ENCODE assay signal across 23 cellular contexts in the genomic region with DNA sequence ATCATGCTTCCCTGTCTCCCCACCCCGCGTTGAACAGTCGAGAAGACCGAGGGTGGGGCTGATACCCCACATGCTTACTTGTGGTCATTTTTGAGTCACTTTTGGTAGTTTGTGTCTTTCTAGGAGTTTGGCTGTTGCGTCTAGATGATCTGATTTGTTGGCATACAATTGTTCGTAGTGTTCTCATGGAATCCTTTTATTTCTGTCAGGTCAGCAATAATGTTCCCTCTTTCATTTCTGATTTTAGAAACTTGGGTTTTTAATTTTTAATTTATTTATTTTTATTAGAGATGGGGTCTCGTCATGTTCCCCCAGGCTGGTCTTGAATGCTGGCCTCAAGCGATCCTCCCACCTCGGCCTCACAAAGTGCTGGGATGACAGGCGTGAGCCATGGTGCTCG. TPM values are rescaled to one million over a fixed set of nuclear protein-coding genes. Genes with fewer than 3 reads are reported as not detected.
DNase-seq lines count a peak whose midpoint lies in the region; ATAC-seq, FAIRE-seq and TF ChIP-seq lines count a peak whose summit lies in the region.
"Had no signal": no experiment of that assay in that cellular context is flagged by ENCODE, and none has a peak within 500 bp of the region (broad histone marks: within the 10 kb centered on the region; RNA-seq: fewer than 3 reads in every experiment).

No MANE protein-coding gene starts in this region.

- BruUV-seq in HepG2 (replicated peaks; lab: Mats Ljungman, UMichigan), result no TSS peak

- in situ Hi-C loops in HepG2 (cut with HindIII; ENCODE audit: extremely low pct_ligation_motif_present, low pct_unique_long_range_greater_than_20kb), result no loop called here

- no peak for TF ChIP-seq POLR2A in GM12891 (IDR thresholded peaks at IDR 0.05; ENCODE audit: low read depth, low read length)
- TF ChIP-seq POLR2A in HepG2 (IDR thresholded peaks at IDR 0.05; ENCODE audit: insufficient read depth in 1 of 2, low read depth in 2 of 2, low read length in 2 of 2), result no peak
- no peak for TF ChIP-seq POLR2A in body of pancreas (IDR thresholded peaks at IDR 0.05)

- H3K27me3 Mint-ChIP-seq in activated T-helper 17 cell treated with anti-CD3 and anti-CD28 coated beads, Interleukin-2, amount 50 U/mL, for 72 hours, result no peaks in the 10 kb centered on the region

- POLR2A ChIA-PET in HepG2 (lab: Yijun Ruan, JAX), result no interaction called here

- intact Hi-C loops in HepG2 (cut with micrococcal nuclease; ENCODE audit: unreplicated experiment), result no loop called here
- intact Hi-C loops in body of pancreas (cut with DNase I), result no loop called here

- peaks cover 12% of the 10 kb centered on the region for H3K4me1 Mint-ChIP-seq in activated T-helper 17 cell treated with anti-CD3 and anti-CD28 coated beads, Interleukin-2, amount 50 U/mL, for 72 hours

- H4K20me1 ChIP-seq in BLaER1 (peaks cover 64% of the 10 kb centered on the region), HepG2 (ENCODE audit: insufficient read depth, low read length) (no peaks in the 10 kb centered on the region)

- H3K27ac Mint-ChIP-seq in activated T-helper 17 cell treated with anti-CD3 and anti-CD28 coated beads, Interleukin-2, amount 50 U/mL, for 72 hours, result peak overlapping the region; percentile 67
- H3K27ac Mint-ChIP-seq: HFFc6 had no signal

- H3K79me2 ChIP-seq in HepG2 (ENCODE audit: insufficient read depth, low read length), result no peaks in the 10 kb centered on the region

- WGBS in HepG2 (ENCODE audit: low lambda C conversion rate), result 98% methylated on average over 11 of the region's 11 CpGs
- WGBS in body of pancreas, 2 donors, result 93 to 95% methylated on average over 11 of the region's 11 CpGs

- no peak for DNase-seq in GM12891 (ENCODE audit: insufficient read length, low spot score)
- DNase-seq in HepG2 (ENCODE audit: low spot score), result no peak
- no peak for DNase-seq in NCI-H1694 (lab: John Stamatoyannopoulos, UW)
- DNase-seq in body of pancreas, result no peak
- no peak for DNase-seq in SHP77 (lab: John Stamatoyannopoulos, UW)
- DNase-seq in substantia nigra (lab: John Stamatoyannopoulos, UW), result no peak
- DNase-seq: Caco-2, DMS153, EL, HFFc6, NCI-H1105, NCI-H1694 treated with DMSO at 0.1 percent for 48 hours, NCI-H524, NCI-H82, PC-9, SW 1271 had no signal

- peak; percentile 71 for FAIRE-seq in GM12891 (lab: Jason Lieb, UNC)
- FAIRE-seq in HepG2 (lab: Jason Lieb, UNC), result no peak
- FAIRE-seq: GM12892 had no signal

- no peak for TF ChIP-seq RAD21 in HepG2 (CRISPR knock-in tag; IDR thresholded peaks at IDR 0.05)

- peaks cover 5% of the 10 kb centered on the region for H3K36me3 Mint-ChIP-seq in activated T-helper 17 cell treated with anti-CD3 and anti-CD28 coated beads, Interleukin-2, amount 50 U/mL, for 72 hours (ENCODE audit: low read depth)

- H3K4me3 Mint-ChIP-seq in activated T-helper 17 cell treated with anti-CD3 and anti-CD28 coated beads, Interleukin-2, amount 50 U/mL, for 72 hours, result no peak overlapping the region
- H3K4me3 Mint-ChIP-seq: CD14-positive monocyte, HFFc6 had no signal

- CTCF ChIA-PET in HepG2 (lab: Yijun Ruan, JAX; ENCODE audit: low intra/inter-chr PET ratio, low total read pairs), result no interaction called here

- no peak for ATAC-seq in activated T-helper 17 cell treated with anti-CD3 and anti-CD28 coated beads, Interleukin-2, amount 50 U/mL, for 72 hours (replicated peaks)
- ATAC-seq in HepG2 (no peak), body of pancreas (no peak)

- H3K4me3 ChIP-seq in BLaER1, result no peak overlapping the region
- H3K4me3 ChIP-seq in HepG2 (replicated peaks in 1 of 3; ENCODE audit: insufficient read depth in 1 of 3, low read depth in 2 of 3, low read length in 3 of 3), result no peak overlapping the region
- H3K4me3 ChIP-seq in body of pancreas, result no peak overlapping the region
- H3K4me3 ChIP-seq: PC-9 had no signal

- no peak overlapping the region for H3K9ac ChIP-seq in BLaER1
- no peak overlapping the region for H3K9ac ChIP-seq in HepG2 (ENCODE audit: insufficient read depth, low read depth, low read length)

- H3K9me3 Mint-ChIP-seq in activated T-helper 17 cell treated with anti-CD3 and anti-CD28 coated beads, Interleukin-2, amount 50 U/mL, for 72 hours, result no peaks in the 10 kb centered on the region
- H3K9me3 Mint-ChIP-seq: HFFc6 had no signal

- TF ChIP-seq EP300 in HepG2 (IDR thresholded peaks at IDR 0.05; ENCODE audit: low read depth in 2 of 2, low read length in 2 of 2) (no peak), HepG2 (CRISPR knock-in tag; IDR thresholded peaks at IDR 0.05; ENCODE audit: borderline replicate concordance) (no peak)

- peak overlapping the region; percentile 64; the same call in 1 of the 2 replicates for H3K27ac ChIP-seq in BLaER1
- no peak overlapping the region for H3K27ac ChIP-seq in HepG2 (ENCODE audit: extremely low read length, insufficient read depth, low read length)
- no peak overlapping the region for H3K27ac ChIP-seq in body of pancreas
- no peak overlapping the region for H3K27ac ChIP-seq in substantia nigra (ENCODE audit: low read depth, low read length, poor library complexity, severe bottlenecking)
- H3K27ac ChIP-seq: HL-60, PC-9 had no signal

- H3K36me3 ChIP-seq in BLaER1 (peaks cover 62% of the 10 kb centered on the region), HepG2 (replicated peaks in 1 of 2; ENCODE audit: control insufficient read depth in 1 of 2, insufficient read depth in 2 of 2, low read length in 2 of 2) (peaks cover 13 to 33% of the 10 kb centered on the region in 2 experiments), body of pancreas (replicated peaks in 1 of 2; ENCODE audit: insufficient read depth in 1 of 2, low read depth in 2 of 2) (peaks cover 0 to 11% of the 10 kb centered on the region in 2 donors)

- H3K9me3 ChIP-seq in BLaER1 (no peaks in the 10 kb centered on the region), HepG2 (ENCODE audit: low read length) (no peaks in the 10 kb centered on the region), body of pancreas (no peaks in the 10 kb centered on the region)
- H3K9me3 ChIP-seq: Caco-2 had no signal

- H3K4me2 ChIP-seq in BLaER1 (peak overlapping the region; percentile 89), HepG2 (ENCODE audit: low read depth, low read length) (no peak overlapping the region)
- H3K4me2 ChIP-seq: PC-9 had no signal

- peaks cover 68% of the 10 kb centered on the region for H3K4me1 ChIP-seq in BLaER1
- H3K4me1 ChIP-seq in HepG2 (ENCODE audit: insufficient read depth, low read length), result peaks cover 38% of the 10 kb centered on the region
- peaks cover 26% of the 10 kb centered on the region for H3K4me1 ChIP-seq in body of pancreas

- TF ChIP-seq CTCF in HepG2 (CRISPR knock-in tag; IDR thresholded peaks at IDR 0.05) (no peak), body of pancreas (IDR thresholded peaks at IDR 0.05) (no peak)

- H2AFZ ChIP-seq in HepG2 (ENCODE audit: low read length), result no peak overlapping the region
- H2AFZ ChIP-seq: PC-9 had no signal

- H3K27me3 ChIP-seq in BLaER1, result no peaks in the 10 kb centered on the region
- no peaks in the 10 kb centered on the region for H3K27me3 ChIP-seq in HepG2 (ENCODE audit: control insufficient read depth in 1 of 2, insufficient read depth in 2 of 2, low read length in 2 of 2)
- H3K27me3 ChIP-seq in body of pancreas, result no peaks in the 10 kb centered on the region

RNA-seq across cellular contexts. Expression of a gene that starts 30.9 kb away (rescaled TPM):
- polyA plus RNA-seq in GM12891 (2012; ENCODE audit: low read depth, missing spikeins), result 18.5 TPM
- 10 to 100 TPM; 23.1 to 37.4 TPM for total RNA-seq in activated T-helper 17 cell treated with anti-CD3 and anti-CD28 coated beads, Interleukin-2, amount 50 U/mL, for 72 hours
- total RNA-seq in HepG2 (2016; rRNA removed; fragmentation: Illumina TruSeq; extraction: Trizol), result 10.1 and 14.9 TPM in 2 replicates
- total RNA-seq in HepG2 (2016; cell fraction: cytosol; rRNA removed; fragmentation: Illumina TruSeq; extraction: Trizol; ENCODE audit: low read depth), result 1.8 and 3.0 TPM in 2 replicates
- total RNA-seq in HepG2 (2016; cell fraction: insoluble cytoplasmic fraction; rRNA removed; fragmentation: Illumina TruSeq; extraction: Trizol), result 7.9 and 17.3 TPM in 2 replicates
- 5.6 and 6.2 TPM in 2 replicates for total RNA-seq in HepG2 (2016; cell fraction: membrane; rRNA removed; fragmentation: Illumina TruSeq; extraction: Trizol)
- 22.7 and 23.6 TPM in 2 replicates for total RNA-seq in HepG2 (2016; cell fraction: nucleus; rRNA removed; fragmentation: Illumina TruSeq; extraction: Trizol)
- 21.8 and 27.0 TPM in 2 replicates for polyA plus RNA-seq in HepG2 (2011; rRNA removed)
- 12.1 and 19.8 TPM in 2 replicates for polyA plus RNA-seq in HepG2 (2011; cell fraction: cytosol; rRNA removed)
- 113 and 146 TPM in 2 replicates for polyA plus RNA-seq in HepG2 (2011; cell fraction: nucleus; rRNA removed)
- 12.2 and 22.6 TPM in 2 replicates for polyA plus RNA-seq in HepG2 (2012)
- polyA plus RNA-seq in HepG2 (2016; cell fraction: cytosol; fragmentation: Illumina TruSeq; extraction: Trizol; ENCODE audit: low read depth), result 1.3 and 1.5 TPM in 2 replicates
- 6.1 and 6.6 TPM in 2 replicates for polyA plus RNA-seq in HepG2 (2016; cell fraction: insoluble cytoplasmic fraction; fragmentation: Illumina TruSeq; extraction: Trizol; ENCODE audit: low read depth)
- polyA plus RNA-seq in HepG2 (2016; cell fraction: membrane; fragmentation: Illumina TruSeq; extraction: Trizol; ENCODE audit: low read depth), result 2.1 and 2.8 TPM in 2 replicates
- 26.5 and 29.7 TPM in 2 replicates for polyA plus RNA-seq in HepG2 (2016; cell fraction: nucleus; fragmentation: Illumina TruSeq; extraction: Trizol; ENCODE audit: insufficient read depth, low read depth)
- polyA minus RNA-seq in HepG2 (2011; rRNA and poly(A)+ RNA removed; ENCODE audit: low replicate concordance), result 12.4 and 67.5 TPM in 2 replicates
- 18.2 and 19.5 TPM in 2 replicates for polyA minus RNA-seq in HepG2 (2011; cell fraction: cytosol; rRNA and poly(A)+ RNA removed)
- polyA minus RNA-seq in HepG2 (2011; cell fraction: nucleus; rRNA and poly(A)+ RNA removed), result 76.5 and 77.0 TPM in 2 replicates
- 100 to 1,000 TPM in 1 of 2 donors, 10 to 100 TPM in 1; 31.1 to 103 TPM for total RNA-seq in body of pancreas

RNA-seq across cellular contexts. Expression of a gene that starts 39.5 kb away (rescaled TPM):
- polyA plus RNA-seq in GM12891 (2012; ENCODE audit: low read depth, missing spikeins), result 0.06 TPM
- total RNA-seq in activated T-helper 17 cell treated with anti-CD3 and anti-CD28 coated beads, Interleukin-2, amount 50 U/mL, for 72 hours, result not detected
- total RNA-seq in HepG2 (2016; rRNA removed; fragmentation: Illumina TruSeq; extraction: Trizol), result not detected in 2 replicates
- total RNA-seq in HepG2 (2016; cell fraction: cytosol; rRNA removed; fragmentation: Illumina TruSeq; extraction: Trizol; ENCODE audit: low read depth), result not detected in 2 replicates
- total RNA-seq in HepG2 (2016; cell fraction: insoluble cytoplasmic fraction; rRNA removed; fragmentation: Illumina TruSeq; extraction: Trizol), result 0.04 TPM in 1 of 2 replicates, not detected in the other
- not detected in 2 replicates for total RNA-seq in HepG2 (2016; cell fraction: membrane; rRNA removed; fragmentation: Illumina TruSeq; extraction: Trizol)
- not detected in 2 replicates for total RNA-seq in HepG2 (2016; cell fraction: nucleus; rRNA removed; fragmentation: Illumina TruSeq; extraction: Trizol)
- polyA plus RNA-seq in HepG2 (2011; rRNA removed), result 0.16 and 0.17 TPM in 2 replicates
- polyA plus RNA-seq in HepG2 (2011; cell fraction: cytosol; rRNA removed), result 0.12 and 0.31 TPM in 2 replicates
- 0.12 and 0.19 TPM in 2 replicates for polyA plus RNA-seq in HepG2 (2011; cell fraction: nucleus; rRNA removed)
- polyA plus RNA-seq in HepG2 (2012), result not detected in 2 replicates
- polyA plus RNA-seq in HepG2 (2016; cell fraction: cytosol; fragmentation: Illumina TruSeq; extraction: Trizol; ENCODE audit: low read depth), result 0.07 TPM in 1 of 2 replicates, not detected in the other
- polyA plus RNA-seq in HepG2 (2016; cell fraction: insoluble cytoplasmic fraction; fragmentation: Illumina TruSeq; extraction: Trizol; ENCODE audit: low read depth), result not detected in 2 replicates
- polyA plus RNA-seq in HepG2 (2016; cell fraction: membrane; fragmentation: Illumina TruSeq; extraction: Trizol; ENCODE audit: low read depth), result not detected in 2 replicates
- not detected in 2 replicates for polyA plus RNA-seq in HepG2 (2016; cell fraction: nucleus; fragmentation: Illumina TruSeq; extraction: Trizol; ENCODE audit: insufficient read depth, low read depth)
- polyA minus RNA-seq in HepG2 (2011; rRNA and poly(A)+ RNA removed; ENCODE audit: low replicate concordance), result 0.18 and 0.47 TPM in 2 replicates
- not detected in 2 replicates for polyA minus RNA-seq in HepG2 (2011; cell fraction: cytosol; rRNA and poly(A)+ RNA removed)
- polyA minus RNA-seq in HepG2 (2011; cell fraction: nucleus; rRNA and poly(A)+ RNA removed), result not detected in 2 replicates
- 10 to 100 TPM in 1 of 2 donors, 1 to 10 TPM in 1; 4.2 to 17.5 TPM for total RNA-seq in body of pancreas
- total RNA-seq: SK-MEL-5; T-helper 2 cell treated with Interferon-gamma antibody and Interleukin-4, amounts not matched to agents 100 ng/mL and 5 ng/mL, for 36 hours had no signal
- polyA plus RNA-seq: CD14-positive monocyte had no signal

Comparison
In these comparisons a context has a peak if more than half of its experiments do, and no peak if none do; other contexts are left out.
1. RNA of a gene that starts 39.5 kb away (total RNA-seq): 4.2 to 17.5 TPM in body of pancreas; 0.04 TPM in HepG2 and not detected in activated T-helper 17 cell treated with anti-CD3 and anti-CD28 coated beads, Interleukin-2, amount 50 U/mL, for 72 hours; every median in the first group is over 4 times any median in the second.